ENCODE assay signal across 26 cellular contexts in the genomic region with DNA sequence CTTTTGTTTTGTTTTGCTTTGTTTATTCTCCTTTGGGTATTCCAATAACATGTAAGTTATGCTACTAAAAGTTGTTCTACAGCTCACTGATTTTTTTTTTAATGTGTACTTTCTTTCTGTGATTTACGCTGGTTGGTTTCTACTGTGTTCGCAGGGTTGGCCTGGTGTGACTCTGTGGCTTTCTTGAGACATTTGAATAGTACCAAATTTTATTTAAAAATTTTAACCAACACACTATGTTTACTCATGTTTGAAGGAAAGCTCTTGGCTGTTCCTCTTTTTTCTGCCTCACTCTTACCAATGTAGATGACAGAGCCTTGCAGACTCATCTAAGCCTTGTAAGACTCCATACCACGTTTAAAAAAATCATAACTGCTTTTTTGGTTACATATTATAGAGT.
"Had no signal": no experiment of that assay in that cellular context is flagged by ENCODE, and none has a peak within 500 bp of the region (broad histone marks: within the 10 kb centered on the region; RNA-seq: fewer than 3 reads in every experiment).

No MANE protein-coding gene starts in this region.

- DNase-seq: IMR-90, Karpas-422, KG1, MM.1S, NCI-H1048, NCI-H1105, NCI-H1417, NCI-H1436 treated with DMSO at 0.1 percent for 48 hours, NCI-H1694, NCI-H1930, NCI-H2081, NCI-H2107, NCI-H2171, NCI-H226, NCI-H446, NCI-H510A, NCI-H524 treated with DMSO at 0.1 percent for 48 hours, NCI-H69, NCI-H774, PC-3, SHP77, SK-N-SH, SW 1271, T-cell had no signal

- H3K4me1 Mint-ChIP-seq: T-cell had no signal

- H3K36me3 Mint-ChIP-seq: T-cell had no signal

- H3K27me3 Mint-ChIP-seq: T-cell had no signal

- H3K4me3 Mint-ChIP-seq: T-cell had no signal

- H3K27ac Mint-ChIP-seq: T-cell had no signal

- ATAC-seq: HepG2, Panc1, PC-3, T-cell had no signal
